In genomic region chr15:90902656-90902995, GRCh38 we compare ENCODE assay signal across 8 cellular contexts. TPM values are rescaled to one million over a fixed set of nuclear protein-coding genes. Genes with fewer than 3 reads are reported as not detected.
DNase-seq lines count a peak whose midpoint lies in the region; ATAC-seq and TF ChIP-seq lines count a peak whose summit lies in the region.

No MANE protein-coding gene starts in this region.

- TF ChIP-seq CTCF in parathyroid adenoma (IDR thresholded peaks at IDR 0.05) = no peak

- H3K9me2 ChIP-seq in Karpas-422 (replicated peaks; ENCODE audit: insufficient read depth, low read length) = no peaks in the 10 kb centered on the region

- H3K27ac ChIP-seq in Karpas-422 (ENCODE audit: low read length) (peak overlapping the region; percentile 83), parathyroid adenoma (peak overlapping the region; percentile 86)
- peak overlapping the region; percentile 81 for H3K27ac ChIP-seq in effector memory CD4-positive, alpha-beta T cell (ENCODE audit: insufficient read depth, low read length, poor library complexity, severe bottlenecking)

- peaks cover 5% of the 10 kb centered on the region; the same call in 1 of the 2 replicates for H3K79me2 ChIP-seq in Karpas-422 (ENCODE audit: low read length)
- H3K79me2 ChIP-seq in parathyroid adenoma = peaks cover 3% of the 10 kb centered on the region

- DNase-seq in Karpas-422 (no peak), NK-92 (lab: John Stamatoyannopoulos, UW; ENCODE audit: unreplicated experiment) (no peak), OCI-M1 (lab: John Stamatoyannopoulos, UW) (no peak), ureter (ENCODE audit: low spot score) (no peak)
- DNase-seq in effector memory CD4-positive, alpha-beta T cell = peak in 1 of 3 donors; percentile 4

- peak overlapping the region; percentile 87 for H3K9ac ChIP-seq in Karpas-422 (ENCODE audit: low read length)
- H3K9ac ChIP-seq in parathyroid adenoma = no peak overlapping the region

- H3K4me2 ChIP-seq in Karpas-422 (ENCODE audit: low read depth, low read length, poor library complexity, severe bottlenecking) = peak overlapping the region; percentile 98
- peak overlapping the region; percentile 83 for H3K4me2 ChIP-seq in parathyroid adenoma (ENCODE audit: low read length)

- H3K9me3 ChIP-seq in Karpas-422 (ENCODE audit: low read length) (no peaks in the 10 kb centered on the region), parathyroid adenoma (ENCODE audit: control insufficient read depth, low read length) (no peaks in the 10 kb centered on the region)
- no peaks in the 10 kb centered on the region for H3K9me3 ChIP-seq in effector memory CD4-positive, alpha-beta T cell (ENCODE audit: control insufficient read depth, low read length)

- H3K36me3 ChIP-seq in Karpas-422 (ENCODE audit: insufficient read depth, low read length) = 0 out of 2 replicates have a peak, but pooled peaks cover 9% of the 10 kb centered on the region
- peaks cover 25% of the 10 kb centered on the region for H3K36me3 ChIP-seq in effector memory CD4-positive, alpha-beta T cell (ENCODE audit: control insufficient read depth, insufficient read depth, low read length)
- no peaks in the 10 kb centered on the region for H3K36me3 ChIP-seq in parathyroid adenoma (ENCODE audit: control insufficient read depth, insufficient read depth, low read length)

- H4K20me1 ChIP-seq in Karpas-422 (ENCODE audit: insufficient read depth, low read depth, low read length) = no peaks in the 10 kb centered on the region

- H3K27me3 ChIP-seq in Karpas-422 (ENCODE audit: low read length) = no peaks in the 10 kb centered on the region
- H3K27me3 ChIP-seq in effector memory CD4-positive, alpha-beta T cell (replicated peaks; ENCODE audit: control insufficient read depth, insufficient read depth, low read length, poor library complexity, severe bottlenecking) = no peaks in the 10 kb centered on the region
- H3K27me3 ChIP-seq in parathyroid adenoma (ENCODE audit: control insufficient read depth, insufficient read depth, low read length) = no peaks in the 10 kb centered on the region

- ATAC-seq in HG03025 (IDR thresholded peaks at IDR 0.05; ENCODE audit: low FRiP score, unreplicated experiment) = no peak

- H2AFZ ChIP-seq in Karpas-422 (ENCODE audit: low read length) (peak overlapping the region; percentile 47; the same call in 1 of the 2 replicates), parathyroid adenoma (peak overlapping the region; percentile 82)

- H3K4me1 ChIP-seq in Karpas-422 (ENCODE audit: low read length) = peaks cover 20% of the 10 kb centered on the region
- H3K4me1 ChIP-seq in effector memory CD4-positive, alpha-beta T cell (ENCODE audit: control insufficient read depth, insufficient read depth, low read length, poor library complexity, severe bottlenecking) = peaks cover 14% of the 10 kb centered on the region
- peaks cover 3% of the 10 kb centered on the region for H3K4me1 ChIP-seq in parathyroid adenoma

- H3K4me3 ChIP-seq in GM08714 (ENCODE audit: low read length) = peak overlapping the region; percentile 70
- peak overlapping the region; percentile 80 for H3K4me3 ChIP-seq in Karpas-422 (ENCODE audit: low read length)
- H3K4me3 ChIP-seq in effector memory CD4-positive, alpha-beta T cell (ENCODE audit: insufficient read depth, low read depth, low read length, poor library complexity, severe bottlenecking) = peak overlapping the region; percentile 69
- peak overlapping the region; percentile 68 for H3K4me3 ChIP-seq in parathyroid adenoma (ENCODE audit: low read depth, low read length)

RNA-seq across cellular contexts. Expression of gene MAN2A2, which starts 0.5 kb away (rescaled TPM):
- 27.4 and 60.8 TPM in 2 replicates for total RNA-seq in Karpas-422 (2014; rRNA removed; shearing (Covaris generic); ENCODE audit: low replicate concordance)
- 58.5 TPM for total RNA-seq in ureter

RNA-seq across cellular contexts. Expression of gene FES, which starts 18.3 kb away (rescaled TPM):
- 33.7 and 88.0 TPM in 2 replicates for total RNA-seq in Karpas-422 (2014; rRNA removed; shearing (Covaris generic); ENCODE audit: low replicate concordance)
- total RNA-seq in ureter = 36.2 TPM

RNA-seq across cellular contexts. Expression of gene HDDC3, which starts 29.7 kb away (rescaled TPM):
- total RNA-seq in Karpas-422 (2014; rRNA removed; shearing (Covaris generic); ENCODE audit: low replicate concordance) = 15.9 and 39.1 TPM in 2 replicates
- 19.5 TPM for total RNA-seq in ureter

RNA-seq across cellular contexts. Expression of gene UNC45A, which starts 32.5 kb away (rescaled TPM):
- total RNA-seq in Karpas-422 (2014; rRNA removed; shearing (Covaris generic); ENCODE audit: low replicate concordance) = 25.1 and 58.0 TPM in 2 replicates
- total RNA-seq in ureter = 77.0 TPM

RNA-seq across cellular contexts. Expression of gene FURIN, which starts 34.2 kb away (rescaled TPM):
- 30.4 and 30.9 TPM in 2 replicates for total RNA-seq in Karpas-422 (2014; rRNA removed; shearing (Covaris generic); ENCODE audit: low replicate concordance)
- 41.3 TPM for total RNA-seq in ureter
